ENCODE assay signal across 1 cellular context in the genomic region with DNA sequence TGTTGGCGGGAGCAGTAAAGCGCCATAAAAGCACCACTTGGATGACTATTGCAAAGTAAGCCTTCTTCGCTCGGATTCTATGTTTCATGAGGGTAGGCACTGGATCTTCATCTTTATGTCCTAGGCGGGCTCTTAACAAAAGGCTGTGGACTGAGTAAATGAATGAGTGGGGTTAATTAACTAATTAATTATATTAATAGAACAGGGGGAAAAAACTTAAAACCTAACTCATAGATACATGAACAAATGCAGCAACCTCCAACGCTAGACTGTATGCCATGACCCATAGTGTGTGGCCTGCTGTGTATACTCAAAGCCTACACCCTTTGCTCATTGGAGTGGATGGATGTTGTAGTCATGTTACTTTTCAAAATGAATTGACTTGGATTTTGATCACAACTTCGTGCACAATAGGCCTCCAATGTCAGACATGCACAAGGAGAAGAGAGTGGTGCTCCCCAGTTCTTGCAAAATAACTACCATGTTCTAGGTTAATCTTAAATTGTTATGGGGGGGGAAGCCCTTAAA.
TF ChIP-seq lines count a peak whose summit lies in the region.

No MANE protein-coding gene starts in this region.

TF ChIP-seq in GM12878, 131 proteins besides CTCF, POLR2A, EP300 and RAD21:
- TF ChIP-seq ZZZ3 (IDR thresholded peaks at IDR 0.05; ENCODE audit: control insufficient read depth, insufficient read length, low read depth) (no peak), MEF2B (IDR thresholded peaks at IDR 0.05; ENCODE audit: partially characterized antibody, poor library complexity, severe bottlenecking) (peak; percentile 5), FOS (IDR thresholded peaks at IDR 0.05; ENCODE audit: borderline replicate concordance, extremely low read depth, insufficient read length) (no peak), SMC3 (IDR thresholded peaks at IDR 0.05; ENCODE audit: borderline replicate concordance, low read length) (no peak), DPF2 (IDR thresholded peaks at IDR 0.05) (0 out of 2 replicates have a peak, but pooled peaks have one; percentile 4), PBX3 (IDR thresholded peaks at IDR 0.05; ENCODE audit: insufficient replicate concordance, low read depth, low read length) (no peak), ATF7 (IDR thresholded peaks at IDR 0.05; ENCODE audit: low read depth) (peak; percentile 51; the same call in 1 of the 2 replicates), EED (IDR thresholded peaks at IDR 0.05; ENCODE audit: low read depth) (no peak)
- TF ChIP-seq, protein P1, sequence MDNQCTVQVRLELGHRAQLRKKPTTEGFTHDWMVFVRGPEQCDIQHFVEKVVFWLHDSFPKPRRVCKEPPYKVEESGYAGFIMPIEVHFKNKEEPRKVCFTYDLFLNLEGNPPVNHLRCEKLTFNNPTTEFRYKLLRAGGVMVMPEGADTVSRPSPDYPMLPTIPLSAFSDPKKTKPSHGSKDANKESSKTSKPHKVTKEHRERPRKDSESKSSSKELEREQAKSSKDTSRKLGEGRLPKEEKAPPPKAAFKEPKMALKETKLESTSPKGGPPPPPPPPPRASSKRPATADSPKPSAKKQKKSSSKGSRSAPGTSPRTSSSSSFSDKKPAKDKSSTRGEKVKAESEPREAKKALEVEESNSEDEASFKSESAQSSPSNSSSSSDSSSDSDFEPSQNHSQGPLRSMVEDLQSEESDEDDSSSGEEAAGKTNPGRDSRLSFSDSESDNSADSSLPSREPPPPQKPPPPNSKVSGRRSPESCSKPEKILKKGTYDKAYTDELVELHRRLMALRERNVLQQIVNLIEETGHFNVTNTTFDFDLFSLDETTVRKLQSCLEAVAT (IDR thresholded peaks at IDR 0.05) = no peak
